ENCODE assay signal across 11 cellular contexts in genomic region chr6:82072771-82073170, GRCh38.
DNase-seq lines count a peak whose midpoint lies in the region; ATAC-seq and TF ChIP-seq lines count a peak whose summit lies in the region.
"Had no signal": no experiment of that assay in that cellular context is flagged by ENCODE, and none has a peak within 500 bp of the region (broad histone marks: within the 10 kb centered on the region; RNA-seq: fewer than 3 reads in every experiment).

No MANE protein-coding gene starts in this region.

- H3K4me3 ChIP-seq in choroid plexus epithelial cell (ENCODE audit: low read depth, low read length) = no peak overlapping the region
- H3K4me3 ChIP-seq: thoracic aorta had no signal

- H3K36me3 Mint-ChIP-seq in osteocyte (ENCODE audit: unreplicated experiment) = no peaks in the 10 kb centered on the region

- H3K27ac Mint-ChIP-seq in osteocyte (ENCODE audit: unreplicated experiment) = peak overlapping the region; percentile 52

- intact Hi-C loops in Right ventricle myocardium inferior (cut with DNase I) = no loop called here

- ATAC-seq in Right ventricle myocardium inferior = no peak

- H3K4me1 Mint-ChIP-seq in osteocyte (ENCODE audit: unreplicated experiment) = peaks cover 27% of the 10 kb centered on the region

- H3K9me3 Mint-ChIP-seq in osteocyte (ENCODE audit: unreplicated experiment) = no peaks in the 10 kb centered on the region

- DNase-seq in GM04504 (ENCODE audit: low read depth) (peak; percentile 36), NCI-H748 (lab: John Stamatoyannopoulos, UW; ENCODE audit: unreplicated experiment) (peak; percentile 78), choroid plexus epithelial cell (ENCODE audit: low read depth) (peak; percentile 76), osteocyte (ENCODE audit: extremely low spot score, unreplicated experiment) (no peak), GM10266 (ENCODE audit: extremely low spot score) (no peak), NCI-H128 (lab: John Stamatoyannopoulos, UW; ENCODE audit: unreplicated experiment) (no peak), Right ventricle myocardium inferior (ENCODE audit: missing footprints) (no peak)
- DNase-seq: activated CD8-positive, alpha-beta memory T cell treated with anti-CD3 and anti-CD28 coated beads for 24 hours; activated naive CD4-positive, alpha-beta T cell; occipital lobe had no signal

- no peaks in the 10 kb centered on the region for H3K27me3 Mint-ChIP-seq in osteocyte (ENCODE audit: unreplicated experiment)

- TF ChIP-seq CTCF in choroid plexus epithelial cell (conservative IDR thresholded peaks at IDR 0.05; ENCODE audit: low read depth, low read length) (no peak), osteocyte (IDR thresholded peaks at IDR 0.05) (no peak), GM10266 (IDR thresholded peaks at IDR 0.05; ENCODE audit: control insufficient read depth, insufficient read depth, low read depth, missing control alignments) (no peak)

- H3K4me3 Mint-ChIP-seq in osteocyte (ENCODE audit: unreplicated experiment) = no peak overlapping the region

Comparison
In these comparisons a context has a peak if more than half of its experiments do, and no peak if none do; other contexts are left out.
1. DNase-seq: peak in GM04504 (single experiment), NCI-H748 (single experiment) and choroid plexus epithelial cell (single experiment); none in osteocyte (single experiment), GM10266 (single experiment), NCI-H128 (single experiment) and Right ventricle myocardium inferior (single experiment).